1 cellular context compared by ENCODE assay signal in genomic region chr5:139438707-139439012, GRCh38.
TF ChIP-seq lines count a peak whose summit lies in the region.

No MANE protein-coding gene starts in this region.

TF ChIP-seq in K562, 482 proteins besides CTCF, POLR2A, EP300 and RAD21:
- TF ChIP-seq ELF2 (CRISPR knock-in tag; IDR thresholded peaks at IDR 0.05) (no peak), MNT (conservative IDR thresholded peaks at IDR 0.05) (no peak), NFE2L1 (tag; IDR thresholded peaks at IDR 0.05; ENCODE audit: borderline replicate concordance, low read depth) (no peak), SMARCE1 (IDR thresholded peaks at IDR 0.05) (0 out of 2 replicates have a peak, but pooled peaks have one; percentile 7), SP1 (CRISPR knock-in tag; IDR thresholded peaks at IDR 0.05) (no peak)
- TF ChIP-seq, protein P1, sequence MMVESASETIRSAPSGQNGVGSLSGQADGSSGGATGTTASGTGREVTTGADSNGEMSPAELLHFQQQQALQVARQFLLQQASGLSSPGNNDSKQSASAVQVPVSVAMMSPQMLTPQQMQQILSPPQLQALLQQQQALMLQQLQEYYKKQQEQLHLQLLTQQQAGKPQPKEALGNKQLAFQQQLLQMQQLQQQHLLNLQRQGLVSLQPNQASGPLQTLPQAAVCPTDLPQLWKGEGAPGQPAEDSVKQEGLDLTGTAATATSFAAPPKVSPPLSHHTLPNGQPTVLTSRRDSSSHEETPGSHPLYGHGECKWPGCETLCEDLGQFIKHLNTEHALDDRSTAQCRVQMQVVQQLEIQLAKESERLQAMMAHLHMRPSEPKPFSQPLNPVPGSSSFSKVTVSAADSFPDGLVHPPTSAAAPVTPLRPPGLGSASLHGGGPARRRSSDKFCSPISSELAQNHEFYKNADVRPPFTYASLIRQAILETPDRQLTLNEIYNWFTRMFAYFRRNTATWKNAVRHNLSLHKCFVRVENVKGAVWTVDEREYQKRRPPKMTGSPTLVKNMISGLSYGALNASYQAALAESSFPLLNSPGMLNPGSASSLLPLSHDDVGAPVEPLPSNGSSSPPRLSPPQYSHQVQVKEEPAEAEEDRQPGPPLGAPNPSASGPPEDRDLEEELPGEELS (CRISPR knock-in tag; IDR thresholded peaks at IDR 0.05; ENCODE audit: borderline replicate concordance): 0 out of 2 replicates have a peak, but pooled peaks have one; percentile 52
- TF ChIP-seq, protein P2, sequence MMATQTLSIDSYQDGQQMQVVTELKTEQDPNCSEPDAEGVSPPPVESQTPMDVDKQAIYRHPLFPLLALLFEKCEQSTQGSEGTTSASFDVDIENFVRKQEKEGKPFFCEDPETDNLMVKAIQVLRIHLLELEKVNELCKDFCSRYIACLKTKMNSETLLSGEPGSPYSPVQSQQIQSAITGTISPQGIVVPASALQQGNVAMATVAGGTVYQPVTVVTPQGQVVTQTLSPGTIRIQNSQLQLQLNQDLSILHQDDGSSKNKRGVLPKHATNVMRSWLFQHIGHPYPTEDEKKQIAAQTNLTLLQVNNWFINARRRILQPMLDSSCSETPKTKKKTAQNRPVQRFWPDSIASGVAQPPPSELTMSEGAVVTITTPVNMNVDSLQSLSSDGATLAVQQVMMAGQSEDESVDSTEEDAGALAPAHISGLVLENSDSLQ (IDR thresholded peaks at IDR 0.05): peak; percentile 81
